ENCODE assay signal across 1 cellular context in genomic region chr3:47522082-47522987, GRCh38.
TF ChIP-seq lines count a peak whose summit lies in the region.

No MANE protein-coding gene starts in this region.

TF ChIP-seq in HepG2, 621 proteins besides CTCF, POLR2A, EP300 and RAD21 (continued from another document and continues in another):
- TF ChIP-seq PRDM4 (CRISPR knock-in tag; IDR thresholded peaks at IDR 0.05; ENCODE audit: borderline replicate concordance) (no peak), ZNF274 (CRISPR knock-in tag; IDR thresholded peaks at IDR 0.05) (peak; percentile 69; the same call in 1 of the 2 replicates), DNMT3B (CRISPR knock-in tag; conservative IDR thresholded peaks at IDR 0.05) (no peak), ZNF331 (CRISPR knock-in tag; IDR thresholded peaks at IDR 0.05) (peak; percentile 58; the same call in 1 of the 2 replicates), MNT (IDR thresholded peaks at IDR 0.05) (peak; percentile 37; the same call in 1 of the 2 replicates), NKX3-1 (CRISPR knock-in tag; IDR thresholded peaks at IDR 0.05) (no peak), ZBTB25 (CRISPR knock-in tag; IDR thresholded peaks at IDR 0.05) (0 out of 2 replicates have a peak, but pooled peaks have one; percentile 54), BHLHE40 (IDR thresholded peaks at IDR 0.05; ENCODE audit: low read length) (peak; percentile 66), MYPOP (CRISPR knock-in tag; IDR thresholded peaks at IDR 0.05) (peak; percentile 69; the same call in 1 of the 2 replicates), ZNF431 (CRISPR knock-in tag; IDR thresholded peaks at IDR 0.05; ENCODE audit: borderline replicate concordance, low read depth) (0 out of 2 replicates have a peak, but pooled peaks have one; percentile 51), MYC (CRISPR knock-in tag; IDR thresholded peaks at IDR 0.05; ENCODE audit: borderline replicate concordance) (peak; percentile 88), ZSCAN5A (CRISPR knock-in tag; IDR thresholded peaks at IDR 0.05; ENCODE audit: borderline replicate concordance) (peak; percentile 73; the same call in 1 of the 2 replicates), POLR2G (IDR thresholded peaks at IDR 0.05; ENCODE audit: low read depth, low read length) (no peak), ZNF263 (CRISPR knock-in tag; IDR thresholded peaks at IDR 0.05) (peak; percentile 68), KLF13 (CRISPR knock-in tag; IDR thresholded peaks at IDR 0.05) (no peak), ZNF615 (CRISPR knock-in tag; IDR thresholded peaks at IDR 0.05; ENCODE audit: borderline replicate concordance) (no peak), U2AF1 (optimal IDR thresholded peaks at IDR 0.05; ENCODE audit: low read depth, low read length) (no peak), ERF (CRISPR knock-in tag; IDR thresholded peaks at IDR 0.05) (peak; percentile 64; the same call in 1 of the 2 replicates), KMT2A (CRISPR knock-in tag; IDR thresholded peaks at IDR 0.05) (0 out of 2 replicates have a peak, but pooled peaks have one; percentile 37), ZBTB3 (CRISPR knock-in tag; IDR thresholded peaks at IDR 0.05; ENCODE audit: borderline replicate concordance, low read depth) (no peak), ZNF33A (CRISPR knock-in tag; IDR thresholded peaks at IDR 0.05; ENCODE audit: borderline replicate concordance) (no peak), KDM5B (CRISPR knock-in tag; IDR thresholded peaks at IDR 0.05; ENCODE audit: borderline replicate concordance) (no peak; the same call in 1 of the 2 replicates), PLRG1 (conservative IDR thresholded peaks at IDR 0.05) (no peak), MXD4 (CRISPR knock-in tag; IDR thresholded peaks at IDR 0.05) (peak; percentile 91; the same call in 1 of the 2 replicates), RBM22 (optimal IDR thresholded peaks at IDR 0.05; ENCODE audit: low read length) (no peak), ZNF512B (CRISPR knock-in tag; IDR thresholded peaks at IDR 0.05; ENCODE audit: borderline replicate concordance) (peak; percentile 43; the same call in 1 of the 2 replicates), JUND (CRISPR knock-in tag; IDR thresholded peaks at IDR 0.05) (no peak), ZBED4 (CRISPR knock-in tag; IDR thresholded peaks at IDR 0.05; ENCODE audit: borderline replicate concordance) (no peak), SYNCRIP (IDR thresholded peaks at IDR 0.05; ENCODE audit: insufficient read depth, low read depth, low read length) (no peak), HMG20A (CRISPR knock-in tag; IDR thresholded peaks at IDR 0.05; ENCODE audit: borderline replicate concordance) (no peak), ZNF414 (CRISPR knock-in tag; IDR thresholded peaks at IDR 0.05) (no peak), ZNF260 (CRISPR knock-in tag; IDR thresholded peaks at IDR 0.05; ENCODE audit: borderline replicate concordance, low read depth) (no peak), TGIF2 (CRISPR knock-in tag; IDR thresholded peaks at IDR 0.05) (peak; percentile 74; the same call in 1 of the 2 replicates), ZNF687 (CRISPR knock-in tag; IDR thresholded peaks at IDR 0.05) (peak; percentile 96), ZNF619 (CRISPR knock-in tag; IDR thresholded peaks at IDR 0.05) (peak; percentile 58; the same call in 1 of the 2 replicates), ZUFSP (CRISPR knock-in tag; IDR thresholded peaks at IDR 0.05; ENCODE audit: borderline replicate concordance) (no peak), JUN (CRISPR knock-in tag; IDR thresholded peaks at IDR 0.05) (no peak)
